In the genomic region with DNA sequence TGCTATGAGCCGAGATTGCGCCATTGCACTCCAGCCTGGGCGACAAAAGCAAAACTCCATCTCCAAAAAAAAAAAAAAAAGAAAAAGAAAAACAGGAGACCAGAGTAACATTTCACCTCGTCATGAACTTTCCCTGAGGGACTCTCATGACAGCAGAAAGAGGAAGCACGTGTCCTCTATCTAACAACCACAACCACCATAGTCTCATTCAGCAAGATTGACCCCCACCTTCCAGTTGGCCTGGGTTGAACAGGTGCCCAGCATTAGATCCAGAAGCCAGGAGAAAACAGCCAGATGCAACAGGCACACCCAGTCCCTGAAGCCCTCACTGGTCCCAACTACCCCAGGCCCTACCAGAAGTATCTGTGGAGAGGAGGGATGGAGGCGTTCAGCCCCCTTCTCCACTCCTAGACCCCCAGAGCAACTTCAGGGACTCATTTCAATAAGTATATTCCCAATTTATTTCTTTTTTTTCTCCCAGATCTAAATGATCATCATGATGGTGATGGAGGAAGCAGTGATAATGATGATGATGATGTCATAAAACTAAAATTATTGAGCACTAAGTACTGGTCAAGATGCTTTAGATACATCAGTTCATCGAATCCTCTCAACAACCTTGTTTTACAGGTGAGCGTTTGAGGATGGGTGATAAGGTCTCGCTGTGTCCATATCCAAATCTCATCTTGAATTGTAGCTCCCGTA, we compare ENCODE assay signal across 12 cellular contexts.
DNase-seq lines count a peak whose midpoint lies in the region; ATAC-seq and TF ChIP-seq lines count a peak whose summit lies in the region.
"Had no signal": no experiment of that assay in that cellular context is flagged by ENCODE, and none has a peak within 500 bp of the region (broad histone marks: within the 10 kb centered on the region; RNA-seq: fewer than 3 reads in every experiment).

No MANE protein-coding gene starts in this region.

- no peak for TF ChIP-seq POLR2A in upper lobe of left lung (IDR thresholded peaks at IDR 0.05)

- no peak for TF ChIP-seq EP300 in upper lobe of left lung (IDR thresholded peaks at IDR 0.05)

- H3K27me3 Mint-ChIP-seq in activated naive CD4-positive, alpha-beta T cell treated with anti-CD3 and anti-CD28 coated beads for 36 hours (ENCODE audit: low read depth), result no peaks in the 10 kb centered on the region
- H3K27me3 Mint-ChIP-seq in IgD-negative memory B cell, result peaks cover 1% of the 10 kb centered on the region
- H3K27me3 Mint-ChIP-seq in activated T-helper 1 cell treated with anti-CD3 and anti-CD28 coated beads, Interleukin-12 subunit alpha, Interleukin-12 subunit beta, Interleukin-2, Interleukin-4 antibody, amounts not matched to agents 30 ng/mL and 10 ng/mL and 1 ng/mL, durations not matched to agents 14 hours and 24 hours and 36 hours (ENCODE audit: insufficient read depth), result no peaks in the 10 kb centered on the region

- TF ChIP-seq CTCF in upper lobe of left lung (IDR thresholded peaks at IDR 0.05), result no peak

- H3K27ac Mint-ChIP-seq in activated naive CD4-positive, alpha-beta T cell treated with anti-CD3 and anti-CD28 coated beads for 36 hours, result peak overlapping the region; percentile 95
- peak overlapping the region; percentile 78 to 99 (median 96) for H3K27ac Mint-ChIP-seq in IgD-negative memory B cell
- H3K27ac Mint-ChIP-seq in activated T-helper 1 cell treated with anti-CD3 and anti-CD28 coated beads, Interleukin-12 subunit alpha, Interleukin-12 subunit beta, Interleukin-2, Interleukin-4 antibody, amounts not matched to agents 30 ng/mL and 10 ng/mL and 1 ng/mL, durations not matched to agents 14 hours and 24 hours and 36 hours, result peak overlapping the region; percentile 9

- no peak overlapping the region for H3K4me3 ChIP-seq in upper lobe of left lung
- H3K4me3 ChIP-seq: dorsolateral prefrontal cortex had no signal

- no peaks in the 10 kb centered on the region for H3K9me3 ChIP-seq in upper lobe of left lung

- CTCF ChIA-PET in activated naive CD4-positive, alpha-beta T cell treated with anti-CD3 and anti-CD28 coated beads for 36 hours (lab: Charles Lee), result no interaction called here

- peaks cover 65% of the 10 kb centered on the region for H3K4me1 Mint-ChIP-seq in activated naive CD4-positive, alpha-beta T cell treated with anti-CD3 and anti-CD28 coated beads for 36 hours (ENCODE audit: low read depth)
- peaks cover 29 to 48% (median 36%) of the 10 kb centered on the region in 3 donors for H3K4me1 Mint-ChIP-seq in IgD-negative memory B cell
- H3K4me1 Mint-ChIP-seq in activated T-helper 1 cell treated with anti-CD3 and anti-CD28 coated beads, Interleukin-12 subunit alpha, Interleukin-12 subunit beta, Interleukin-2, Interleukin-4 antibody, amounts not matched to agents 30 ng/mL and 10 ng/mL and 1 ng/mL, durations not matched to agents 14 hours and 24 hours and 36 hours (ENCODE audit: low read depth), result peaks cover 51% of the 10 kb centered on the region

- WGBS in upper lobe of left lung, 2 donors, result 73 to 77% methylated on average over 9 to 10 of the region's 10 CpGs

- DNase-seq in activated naive CD4-positive, alpha-beta T cell treated with anti-CD3 and anti-CD28 coated beads for 36 hours, result no peak
- DNase-seq in activated naive CD4-positive, alpha-beta T cell treated with Interleukin-2 at 50 U/mL for 16 hours, result no peak
- DNase-seq in activated T-helper 1 cell treated with anti-CD3 and anti-CD28 coated beads, Interleukin-12 subunit alpha, Interleukin-12 subunit beta, Interleukin-2, Interleukin-4 antibody, amounts not matched to agents 30 ng/mL and 10 ng/mL and 1 ng/mL, durations not matched to agents 14 hours and 24 hours and 36 hours (ENCODE audit: low spot score), result no peak
- peak in 1 of 2 donors; percentile 36 for DNase-seq in upper lobe of left lung
- DNase-seq in EL, result no peak
- DNase-seq: activated T-cell treated with anti-CD3 and anti-CD28 coated beads for 4 hours, dorsolateral prefrontal cortex, hippocampal formation, NCI-H1694 treated with DMSO at 0.1 percent for 48 hours had no signal

- intact Hi-C loops in activated naive CD4-positive, alpha-beta T cell treated with anti-CD3 and anti-CD28 coated beads for 36 hours (cut with micrococcal nuclease), result loop anchor here (1.0 to 10.0 kb wide), 10 partner anchors 18 to 665 kb away; no protein-coding TSS in a partner anchor
- intact Hi-C loops in activated T-helper 1 cell treated with anti-CD3 and anti-CD28 coated beads, Interleukin-12 subunit alpha, Interleukin-12 subunit beta, Interleukin-2, Interleukin-4 antibody, amounts not matched to agents 30 ng/mL and 10 ng/mL and 1 ng/mL, durations not matched to agents 14 hours and 24 hours and 36 hours (cut with micrococcal nuclease), result loop anchor here (2.0 to 5.0 kb wide), 5 partner anchors 13 to 291 kb away; no protein-coding TSS in a partner anchor

- H3K4me1 ChIP-seq in upper lobe of left lung, result peaks cover 14 to 25% (median 18%) of the 10 kb centered on the region in 4 donors

- no peaks in the 10 kb centered on the region for H3K27me3 ChIP-seq in upper lobe of left lung
- H3K27me3 ChIP-seq: dorsolateral prefrontal cortex had no signal

- peaks cover 3% of the 10 kb centered on the region for H3K9me3 Mint-ChIP-seq in activated naive CD4-positive, alpha-beta T cell treated with anti-CD3 and anti-CD28 coated beads for 36 hours
- H3K9me3 Mint-ChIP-seq in IgD-negative memory B cell, result peaks cover 0 to 3% (median 1%) of the 10 kb centered on the region in 3 donors
- H3K9me3 Mint-ChIP-seq in activated T-helper 1 cell treated with anti-CD3 and anti-CD28 coated beads, Interleukin-12 subunit alpha, Interleukin-12 subunit beta, Interleukin-2, Interleukin-4 antibody, amounts not matched to agents 30 ng/mL and 10 ng/mL and 1 ng/mL, durations not matched to agents 14 hours and 24 hours and 36 hours, result no peaks in the 10 kb centered on the region

- H3K36me3 ChIP-seq in upper lobe of left lung, result no peaks in the 10 kb centered on the region

- peak overlapping the region in 3 of 4 donors; percentile 70 to 84 (median 73) for H3K27ac ChIP-seq in upper lobe of left lung

- ATAC-seq in upper lobe of left lung (ENCODE audit: low FRiP score in 2 of 2) (peak in 1 of 2 donors; percentile 55), HG02885 (IDR thresholded peaks at IDR 0.05; ENCODE audit: poor library complexity, unreplicated experiment) (no peak), HG02571 (IDR thresholded peaks at IDR 0.05; ENCODE audit: unreplicated experiment) (no peak)

- H3K4me3 Mint-ChIP-seq in activated naive CD4-positive, alpha-beta T cell treated with anti-CD3 and anti-CD28 coated beads for 36 hours, result no peak overlapping the region
- H3K4me3 Mint-ChIP-seq in IgD-negative memory B cell, result peak overlapping the region in 3 of 4 donors; percentile 27 to 47 (median 41)
- H3K4me3 Mint-ChIP-seq in activated T-helper 1 cell treated with anti-CD3 and anti-CD28 coated beads, Interleukin-12 subunit alpha, Interleukin-12 subunit beta, Interleukin-2, Interleukin-4 antibody, amounts not matched to agents 30 ng/mL and 10 ng/mL and 1 ng/mL, durations not matched to agents 14 hours and 24 hours and 36 hours, result no peak overlapping the region

- no peaks in the 10 kb centered on the region for H3K36me3 Mint-ChIP-seq in activated naive CD4-positive, alpha-beta T cell treated with anti-CD3 and anti-CD28 coated beads for 36 hours (ENCODE audit: low read depth)
- H3K36me3 Mint-ChIP-seq in IgD-negative memory B cell, result peaks cover 3% of the 10 kb centered on the region
- H3K36me3 Mint-ChIP-seq in activated T-helper 1 cell treated with anti-CD3 and anti-CD28 coated beads, Interleukin-12 subunit alpha, Interleukin-12 subunit beta, Interleukin-2, Interleukin-4 antibody, amounts not matched to agents 30 ng/mL and 10 ng/mL and 1 ng/mL, durations not matched to agents 14 hours and 24 hours and 36 hours (ENCODE audit: low read depth), result peaks cover 6% of the 10 kb centered on the region

Comparison
In these comparisons a context has a peak if more than half of its experiments do, and no peak if none do; other contexts are left out.
1. H3K27ac Mint-ChIP-seq: peak in every context shown above with its lines; median percentile 96 in IgD-negative memory B cell; 95 in activated naive CD4-positive, alpha-beta T cell treated with anti-CD3 and anti-CD28 coated beads for 36 hours; 9 in activated T-helper 1 cell treated with anti-CD3 and anti-CD28 coated beads, Interleukin-12 subunit alpha, Interleukin-12 subunit beta, Interleukin-2, Interleukin-4 antibody, amounts not matched to agents 30 ng/mL and 10 ng/mL and 1 ng/mL, durations not matched to agents 14 hours and 24 hours and 36 hours.
2. H3K4me3 Mint-ChIP-seq: peak in IgD-negative memory B cell (3 of 4); none in activated naive CD4-positive, alpha-beta T cell treated with anti-CD3 and anti-CD28 coated beads for 36 hours (single experiment) and activated T-helper 1 cell treated with anti-CD3 and anti-CD28 coated beads, Interleukin-12 subunit alpha, Interleukin-12 subunit beta, Interleukin-2, Interleukin-4 antibody, amounts not matched to agents 30 ng/mL and 10 ng/mL and 1 ng/mL, durations not matched to agents 14 hours and 24 hours and 36 hours (single experiment).